In the genomic region with DNA sequence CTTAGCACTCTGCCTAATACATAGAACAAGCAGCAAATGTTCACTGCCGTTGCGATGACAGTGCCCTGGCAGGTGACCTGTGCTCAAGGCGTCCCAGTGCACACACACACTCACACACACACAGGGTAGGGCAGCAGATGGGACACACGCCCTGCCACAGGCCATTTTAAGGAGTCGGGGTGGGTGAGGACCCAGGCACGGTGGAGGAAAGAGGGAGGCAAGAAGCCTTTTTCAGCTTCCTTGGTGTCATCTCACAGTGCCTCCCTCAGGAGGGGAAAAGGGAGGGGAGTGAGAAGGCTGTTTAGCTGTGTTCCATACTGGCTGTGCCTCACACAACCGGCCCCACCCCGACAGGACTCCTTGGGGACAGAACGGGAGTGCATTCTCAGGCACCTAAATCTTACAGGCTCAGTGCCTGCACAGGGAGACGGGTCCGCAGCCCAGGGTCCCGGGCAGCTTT, we compare ENCODE assay signal across 10 cellular contexts. TPM values are rescaled to one million over a fixed set of nuclear protein-coding genes. Genes with fewer than 3 reads are reported as not detected.
DNase-seq lines count a peak whose midpoint lies in the region; FAIRE-seq and TF ChIP-seq lines count a peak whose summit lies in the region.
"Had no signal": no experiment of that assay in that cellular context is flagged by ENCODE, and none has a peak within 500 bp of the region (broad histone marks: within the 10 kb centered on the region; RNA-seq: fewer than 3 reads in every experiment).

No MANE protein-coding gene starts in this region.

- H3K79me2 ChIP-seq in keratinocyte (ENCODE audit: control insufficient read depth, insufficient read depth, low read length) = no peaks in the 10 kb centered on the region

- H3K4me1 ChIP-seq in HEK293 (ENCODE audit: control insufficient read depth, insufficient read depth, low read length) (no peaks in the 10 kb centered on the region), keratinocyte (ENCODE audit: control insufficient read depth, extremely low read depth, insufficient read depth, low read length) (peaks cover 47% of the 10 kb centered on the region), skeletal muscle satellite cell (ENCODE audit: control insufficient read depth, insufficient read depth, low read length) (peaks cover 19% of the 10 kb centered on the region)

- peak overlapping the region; percentile 86 for H3K9ac ChIP-seq in keratinocyte (ENCODE audit: control insufficient read depth, extremely low read depth, insufficient read depth, low read length)
- H3K9ac ChIP-seq in skeletal muscle satellite cell (ENCODE audit: low read depth, low read length) = peak overlapping the region; percentile 26

- peaks cover 57% of the 10 kb centered on the region for H3K27me3 Mint-ChIP-seq in activated naive CD8-positive, alpha-beta T cell treated with anti-CD3 and anti-CD28 coated beads for 36 hours
- H3K27me3 Mint-ChIP-seq in activated CD4-positive, alpha-beta memory T cell treated with anti-CD3 and anti-CD28 coated beads for 36 hours = peaks cover 39% of the 10 kb centered on the region

- peak; percentile 59 for FAIRE-seq in keratinocyte (lab: Jason Lieb, UNC)

- no peaks in the 10 kb centered on the region for H3K9me3 Mint-ChIP-seq in activated naive CD8-positive, alpha-beta T cell treated with anti-CD3 and anti-CD28 coated beads for 36 hours
- no peaks in the 10 kb centered on the region for H3K9me3 Mint-ChIP-seq in activated CD4-positive, alpha-beta memory T cell treated with anti-CD3 and anti-CD28 coated beads for 36 hours

- H3K4me1 Mint-ChIP-seq in activated naive CD8-positive, alpha-beta T cell treated with anti-CD3 and anti-CD28 coated beads for 36 hours = peaks cover 8% of the 10 kb centered on the region
- H3K4me1 Mint-ChIP-seq in activated CD4-positive, alpha-beta memory T cell treated with anti-CD3 and anti-CD28 coated beads for 36 hours (ENCODE audit: low read depth) = peaks cover 8% of the 10 kb centered on the region

- H2AFZ ChIP-seq in keratinocyte (ENCODE audit: control insufficient read depth, low read length) = peak overlapping the region; percentile 78

- H3K4me2 ChIP-seq in keratinocyte (ENCODE audit: control insufficient read depth, extremely low read depth, insufficient read depth, low read depth, low read length) (peak overlapping the region; percentile 85), skeletal muscle satellite cell (ENCODE audit: low read length) (peak overlapping the region; percentile 97)

- no peak overlapping the region for H3K27ac ChIP-seq in HEK293 (ENCODE audit: extremely low read depth, low read depth, low read length)
- peak overlapping the region; percentile 77 for H3K27ac ChIP-seq in keratinocyte (ENCODE audit: control insufficient read depth, insufficient read depth, low read length)

- POLR2A ChIA-PET in HEK293 (lab: Yijun Ruan, JAX) = no interaction called here
- POLR2A ChIA-PET in activated CD4-positive, alpha-beta memory T cell treated with anti-CD3 and anti-CD28 coated beads for 36 hours (lab: Charles Lee) = no interaction called here

- H3K9me3 ChIP-seq in HEK293 (ENCODE audit: control insufficient read depth, insufficient read depth, low read depth, low read length) (no peaks in the 10 kb centered on the region), keratinocyte (ENCODE audit: control insufficient read depth, low read depth, low read length) (no peaks in the 10 kb centered on the region), skeletal muscle satellite cell (replicated peaks; ENCODE audit: low read length) (no peaks in the 10 kb centered on the region)

- dilution Hi-C loops in keratinocyte (cut with MboI; ENCODE audit: extremely low pct_ligation_motif_present, low sequenced_read_pairs) = no loop called here

- CTCF ChIA-PET in HEK293 (lab: Yijun Ruan, JAX) = no interaction called here
- CTCF ChIA-PET in activated CD4-positive, alpha-beta memory T cell treated with anti-CD3 and anti-CD28 coated beads for 36 hours (lab: Charles Lee) = interaction anchor here (0.6 kb wide), 1 partner anchor 112 kb away, joined by 3 read pairs; no protein-coding TSS in a partner anchor

- no peak overlapping the region for H3K27ac Mint-ChIP-seq in activated naive CD8-positive, alpha-beta T cell treated with anti-CD3 and anti-CD28 coated beads for 36 hours
- no peak overlapping the region for H3K27ac Mint-ChIP-seq in activated CD4-positive, alpha-beta memory T cell treated with anti-CD3 and anti-CD28 coated beads for 36 hours

- H3K36me3 Mint-ChIP-seq in activated naive CD8-positive, alpha-beta T cell treated with anti-CD3 and anti-CD28 coated beads for 36 hours = no peaks in the 10 kb centered on the region
- H3K36me3 Mint-ChIP-seq in activated CD4-positive, alpha-beta memory T cell treated with anti-CD3 and anti-CD28 coated beads for 36 hours = no peaks in the 10 kb centered on the region

- no peaks in the 10 kb centered on the region for H3K27me3 ChIP-seq in keratinocyte (ENCODE audit: control insufficient read depth, extremely low read depth, insufficient read depth, low read length)
- H3K27me3 ChIP-seq in skeletal muscle satellite cell (ENCODE audit: control insufficient read depth, insufficient read depth, low read length) = peaks cover 13% of the 10 kb centered on the region

- no peak for TF ChIP-seq CTCF in HEK293 (tag by site-specific recombination; IDR thresholded peaks at IDR 0.05)
- peak in 1 of 3 experiments; percentile 14 for TF ChIP-seq CTCF in keratinocyte (optimal IDR thresholded peaks at IDR 0.05 in 1 of 3, IDR thresholded peaks at IDR 0.05 in 1 of 3, conservative IDR thresholded peaks at IDR 0.05 in 1 of 3; ENCODE audit: extremely low read depth in 1 of 3, insufficient read depth in 2 of 3, low read length in 3 of 3)

- no peak for DNase-seq in activated naive CD8-positive, alpha-beta T cell treated with anti-CD3 and anti-CD28 coated beads for 36 hours
- DNase-seq in keratinocyte (ENCODE audit: low read depth, low spot score) = no peak
- DNase-seq in NCI-H2081 (lab: John Stamatoyannopoulos, UW) = no peak
- DNase-seq in stimulated activated CD4-positive, alpha-beta T cell treated with anti-CD3 and anti-CD28 coated beads, Interleukin-2, amount 100 ng/mL, for 48 hours = no peak
- DNase-seq in activated CD4-positive, alpha-beta memory T cell treated with anti-CD3 and anti-CD28 coated beads for 36 hours = no peak
- DNase-seq in mesenteric fat pad (ENCODE audit: low spot score) = no peak
- DNase-seq: foreskin melanocyte, GOT3 had no signal

- no peaks in the 10 kb centered on the region for H3K9me1 ChIP-seq in keratinocyte (ENCODE audit: control insufficient read depth, extremely low read depth, insufficient read depth, low read length)

- H4K20me1 ChIP-seq in keratinocyte (ENCODE audit: control insufficient read depth, extremely low read depth, insufficient read depth, low read length) = no peaks in the 10 kb centered on the region

- intact Hi-C loops in activated CD4-positive, alpha-beta memory T cell treated with anti-CD3 and anti-CD28 coated beads for 36 hours (cut with micrococcal nuclease) = no loop called here

- H3K4me3 ChIP-seq in HEK293 (ENCODE audit: low read depth, low read length) = no peak overlapping the region
- H3K4me3 ChIP-seq in keratinocyte (ENCODE audit: control insufficient read depth in 2 of 3, extremely low read depth in 1 of 3, insufficient read depth in 2 of 3, low read depth in 1 of 3, low read length in 3 of 3) = peak overlapping the region; percentile 65 to 83 (median 80)
- peak overlapping the region; percentile 72 for H3K4me3 ChIP-seq in skeletal muscle satellite cell (ENCODE audit: low read length)

- no peaks in the 10 kb centered on the region for H3K36me3 ChIP-seq in HEK293 (ENCODE audit: control insufficient read depth in 2 of 2, insufficient read depth in 1 of 2, low read length in 2 of 2)
- no peaks in the 10 kb centered on the region for H3K36me3 ChIP-seq in keratinocyte (ENCODE audit: control insufficient read depth in 2 of 2, extremely low read depth in 1 of 2, insufficient read depth in 2 of 2, low read length in 2 of 2)
- H3K36me3 ChIP-seq in skeletal muscle satellite cell (ENCODE audit: insufficient read depth, low read length) = no peaks in the 10 kb centered on the region

- H3K4me3 Mint-ChIP-seq in activated naive CD8-positive, alpha-beta T cell treated with anti-CD3 and anti-CD28 coated beads for 36 hours = peak overlapping the region; percentile 47
- H3K4me3 Mint-ChIP-seq in activated CD4-positive, alpha-beta memory T cell treated with anti-CD3 and anti-CD28 coated beads for 36 hours = no peak overlapping the region

RNA-seq across cellular contexts. Expression of a gene that starts 1.5 kb away (rescaled TPM):
- under 1 TPM; 0.49 to 0.72 TPM for total RNA-seq in activated naive CD8-positive, alpha-beta T cell treated with anti-CD3 and anti-CD28 coated beads for 36 hours
- 7.7 to 13.6 TPM (median 8.3 TPM) in 3 replicates for polyA plus RNA-seq in keratinocyte
- 4.5 TPM for polyA plus RNA-seq in keratinocyte (2011; ENCODE audit: low read depth)
- 7.1 and 10.9 TPM in 2 replicates for polyA plus RNA-seq in keratinocyte (2011; cell fraction: cytosol; rRNA removed)
- 19.5 and 25.2 TPM in 2 replicates for polyA plus RNA-seq in keratinocyte (2011; cell fraction: nucleus; rRNA removed)
- 9.0 and 9.4 TPM in 2 replicates for polyA plus RNA-seq in keratinocyte (2012; ENCODE audit: low replicate concordance)
- polyA minus RNA-seq in keratinocyte = 11.0 to 20.7 TPM (median 16.5 TPM) in 3 replicates
- polyA minus RNA-seq in keratinocyte (2011; cell fraction: cytosol; rRNA and poly(A)+ RNA removed) = 16.3 TPM
- 15.8 and 17.8 TPM in 2 replicates for polyA minus RNA-seq in keratinocyte (2011; cell fraction: nucleus; rRNA and poly(A)+ RNA removed)
- 0.51 and 0.87 TPM in 2 replicates for total RNA-seq in skeletal muscle satellite cell (2012; rRNA removed)
- total RNA-seq in activated CD4-positive, alpha-beta memory T cell treated with anti-CD3 and anti-CD28 coated beads for 36 hours = under 1 TPM; 0.41 to 0.48 TPM
- 1.1 TPM for total RNA-seq in mesenteric fat pad
